Comparison of ENCODE assay signal across 35 cellular contexts in genomic region chr9:126854734-126855133, GRCh38.
"Had no signal": no experiment of that assay in that cellular context is flagged by ENCODE, and none has a peak within 500 bp of the region (broad histone marks: within the 10 kb centered on the region; RNA-seq: fewer than 3 reads in every experiment).

No MANE protein-coding gene starts in this region.

- H3K27me3 ChIP-seq: adrenal gland, body of pancreas, colonic mucosa, dorsolateral prefrontal cortex had no signal

- H3K4me3 ChIP-seq: adrenal gland, body of pancreas, colonic mucosa, dorsolateral prefrontal cortex, esophagus squamous epithelium, gastroesophageal sphincter had no signal

- H3K4me1 Mint-ChIP-seq: activated naive CD4-positive, alpha-beta T cell treated with anti-CD3 and anti-CD28 coated beads, Interleukin-2, amount 50 U/mL, for 24 hours had no signal

- H3K36me3 ChIP-seq: adrenal gland, colonic mucosa, esophagus squamous epithelium, gastroesophageal sphincter, WERI-Rb-1 had no signal

- FAIRE-seq: endothelial cell of umbilical vein had no signal

- H3K4me3 Mint-ChIP-seq: activated B cell treated with CpG ODN at 0.5 μM for 24 hours; activated CD8-positive, alpha-beta T cell treated with anti-CD3 and anti-CD28 coated beads for 36 hours; activated naive CD4-positive, alpha-beta T cell treated with anti-CD3 and anti-CD28 coated beads for 36 hours; activated naive CD4-positive, alpha-beta T cell treated with anti-CD3 and anti-CD28 coated beads, Interleukin-2, amount 50 U/mL, for 24 hours; activated naive CD8-positive, alpha-beta T cell treated with anti-CD3 and anti-CD28 coated beads for 36 hours; activated naive CD8-positive, alpha-beta T cell treated with anti-CD3 and anti-CD28 coated beads, Interleukin-2, amount 50 U/mL, for 24 hours; activated T-cell treated with anti-CD3 and anti-CD28 coated beads, Interleukin-2, amount 50 U/mL, for 4 hours; activated T-helper 1 cell treated with anti-CD3 and anti-CD28 coated beads, Interleukin-12 subunit alpha, Interleukin-12 subunit beta, Interleukin-2, Interleukin-4 antibody, amounts not matched to agents 30 ng/mL and 10 ng/mL and 1 ng/mL, durations not matched to agents 14 hours and 24 hours and 36 hours; effector memory CD8-positive, alpha-beta T cell; T-cell; T-helper 1 cell treated with Interleukin-12 subunit alpha and Interleukin-12 subunit beta and Interleukin-4 antibody, amounts not matched to agents 30 μg/mL and 1 μg/mL, for 36 hours had no signal

- H3K27ac ChIP-seq: adrenal gland, body of pancreas, colonic mucosa, dorsolateral prefrontal cortex, epithelial cell of prostate, esophagus squamous epithelium, gastroesophageal sphincter, WERI-Rb-1 had no signal

- ATAC-seq: activated CD4-positive, CD25-positive, alpha-beta regulatory T cell treated with anti-CD3 and anti-CD28 coated beads, Interleukin-2, amount 50 U/mL, for 24 hours; activated CD8-positive, alpha-beta T cell treated with anti-CD3 and anti-CD28 coated beads for 36 hours; activated naive CD8-positive, alpha-beta T cell treated with anti-CD3 and anti-CD28 coated beads, Interleukin-2, amount 50 U/mL, for 24 hours; activated T-cell treated with anti-CD3 and anti-CD28 coated beads, Interleukin-2, amount 50 U/mL, for 4 hours; body of pancreas; effector memory CD8-positive, alpha-beta T cell; gastroesophageal sphincter; T-cell had no signal

- H3K9me3 ChIP-seq: adrenal gland, body of pancreas, colonic mucosa, esophagus squamous epithelium, gastroesophageal sphincter had no signal

- DNase-seq: activated B cell treated with CpG ODN at 0.5 μM for 24 hours; activated CD4-positive, alpha-beta T cell treated with anti-CD3 and anti-CD28 coated beads for 48 hours; activated CD4-positive, alpha-beta T cell treated with anti-CD3 and anti-CD28 coated beads, Interleukin-2, amount 50 U/mL, for 1 hour; activated CD4-positive, alpha-beta T cell treated with anti-CD3 and anti-CD28 coated beads, Interleukin-2, amount 50 U/mL, for 48 hours; activated CD8-positive, alpha-beta memory T cell treated with anti-CD3 and anti-CD28 coated beads for 24 hours; activated CD8-positive, alpha-beta T cell treated with anti-CD3 and anti-CD28 coated beads for 36 hours; activated effector memory CD4-positive, alpha-beta T cell treated with anti-CD3 and anti-CD28 coated beads, Interleukin-2, amount 50 U/mL, for 16 hours; activated naive CD4-positive, alpha-beta T cell treated with anti-CD3 and anti-CD28 coated beads for 36 hours; activated naive CD8-positive, alpha-beta T cell treated with anti-CD3 and anti-CD28 coated beads for 36 hours; activated naive CD8-positive, alpha-beta T cell treated with anti-CD3 and anti-CD28 coated beads, Interleukin-2, amount 50 U/mL, for 24 hours; activated T-cell treated with anti-CD3 and anti-CD28 coated beads, Interleukin-2, amount 50 U/mL, for 4 hours; adrenal gland; amygdala; aorta; caudate nucleus; colonic mucosa; dorsolateral prefrontal cortex; effector CD4-positive, alpha-beta T cell; effector memory CD8-positive, alpha-beta T cell; esophagus squamous epithelium; foreskin melanocyte; head of caudate nucleus; SW 1271; T-cell; T1000; WERI-Rb-1 had no signal

- H3K27ac Mint-ChIP-seq: activated B cell treated with CpG ODN at 0.5 μM for 24 hours; activated CD8-positive, alpha-beta T cell treated with anti-CD3 and anti-CD28 coated beads for 36 hours; activated naive CD4-positive, alpha-beta T cell treated with anti-CD3 and anti-CD28 coated beads for 36 hours; activated naive CD4-positive, alpha-beta T cell treated with anti-CD3 and anti-CD28 coated beads, Interleukin-2, amount 50 U/mL, for 24 hours; activated naive CD8-positive, alpha-beta T cell treated with anti-CD3 and anti-CD28 coated beads for 36 hours; activated naive CD8-positive, alpha-beta T cell treated with anti-CD3 and anti-CD28 coated beads, Interleukin-2, amount 50 U/mL, for 24 hours; activated T-helper 1 cell treated with anti-CD3 and anti-CD28 coated beads, Interleukin-12 subunit alpha, Interleukin-12 subunit beta, Interleukin-2, Interleukin-4 antibody, amounts not matched to agents 30 ng/mL and 10 ng/mL and 1 ng/mL, durations not matched to agents 14 hours and 24 hours and 36 hours; activated T-helper 2 cell treated with anti-CD3 and anti-CD28 coated beads, Interferon-gamma antibody, Interleukin-2, Interleukin-4, amounts not matched to agents 10 μg/mL and 5 μg/mL and 100 μg/mL, durations not matched to agents 14 hours and 24 hours and 36 hours; effector memory CD8-positive, alpha-beta T cell; T-cell; T-helper 1 cell treated with Interleukin-12 subunit alpha and Interleukin-12 subunit beta and Interleukin-4 antibody, amounts not matched to agents 30 μg/mL and 1 μg/mL, for 36 hours had no signal

- H3K4me1 ChIP-seq: colonic mucosa had no signal

- H3K36me3 Mint-ChIP-seq: activated naive CD4-positive, alpha-beta T cell treated with anti-CD3 and anti-CD28 coated beads, Interleukin-2, amount 50 U/mL, for 24 hours; activated naive CD8-positive, alpha-beta T cell treated with anti-CD3 and anti-CD28 coated beads for 36 hours; T-cell had no signal

- H3K9me3 Mint-ChIP-seq: activated B cell treated with CpG ODN at 0.5 μM for 24 hours; activated CD8-positive, alpha-beta T cell treated with anti-CD3 and anti-CD28 coated beads for 36 hours; activated naive CD4-positive, alpha-beta T cell treated with anti-CD3 and anti-CD28 coated beads for 36 hours; activated naive CD4-positive, alpha-beta T cell treated with anti-CD3 and anti-CD28 coated beads, Interleukin-2, amount 50 U/mL, for 24 hours; activated naive CD8-positive, alpha-beta T cell treated with anti-CD3 and anti-CD28 coated beads for 36 hours; activated naive CD8-positive, alpha-beta T cell treated with anti-CD3 and anti-CD28 coated beads, Interleukin-2, amount 50 U/mL, for 24 hours; activated T-cell treated with anti-CD3 and anti-CD28 coated beads, Interleukin-2, amount 50 U/mL, for 4 hours; activated T-helper 1 cell treated with anti-CD3 and anti-CD28 coated beads, Interleukin-12 subunit alpha, Interleukin-12 subunit beta, Interleukin-2, Interleukin-4 antibody, amounts not matched to agents 30 ng/mL and 10 ng/mL and 1 ng/mL, durations not matched to agents 14 hours and 24 hours and 36 hours; activated T-helper 2 cell treated with anti-CD3 and anti-CD28 coated beads, Interferon-gamma antibody, Interleukin-2, Interleukin-4, amounts not matched to agents 10 μg/mL and 5 μg/mL and 100 μg/mL, durations not matched to agents 14 hours and 24 hours and 36 hours; effector memory CD8-positive, alpha-beta T cell; T-cell; T-helper 1 cell treated with Interleukin-12 subunit alpha and Interleukin-12 subunit beta and Interleukin-4 antibody, amounts not matched to agents 30 μg/mL and 1 μg/mL, for 36 hours had no signal
